Comparison of ENCODE assay signal across 9 cellular contexts in the genomic region with DNA sequence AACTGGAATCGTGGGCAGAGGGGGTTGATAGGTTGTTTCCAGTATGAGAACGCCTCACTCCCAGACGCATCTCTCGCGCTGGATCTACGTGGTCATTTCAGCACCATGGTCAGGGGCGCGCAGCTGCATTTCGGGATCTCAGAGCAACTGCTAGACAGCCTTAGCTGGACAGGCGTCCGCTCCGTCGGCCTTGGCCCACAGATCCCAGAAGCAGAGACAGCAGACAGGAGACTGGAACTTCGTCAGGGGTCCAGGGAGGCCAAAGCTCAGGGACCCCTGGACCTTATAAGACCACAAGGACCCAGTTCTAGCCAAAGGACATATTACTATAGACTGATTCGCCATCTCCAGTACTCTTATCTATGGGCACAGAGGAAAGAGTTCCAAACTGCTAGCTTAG. TPM values are rescaled to one million over a fixed set of nuclear protein-coding genes. Genes with fewer than 3 reads are reported as not detected.
DNase-seq lines count a peak whose midpoint lies in the region; TF ChIP-seq lines count a peak whose summit lies in the region.
"Had no signal": no experiment of that assay in that cellular context is flagged by ENCODE, and none has a peak within 500 bp of the region (broad histone marks: within the 10 kb centered on the region; RNA-seq: fewer than 3 reads in every experiment).

No MANE protein-coding gene starts in this region.

- WGBS in transverse colon (ENCODE audit: low coverage in 1 of 2), 2 donors, result 15% methylated on average over 15 of the region's 15 CpGs; no CpG with 5 or more reads in 1 of the 2 donors

- TF ChIP-seq EP300 in transverse colon (IDR thresholded peaks at IDR 0.05; ENCODE audit: low read depth), result no peak

- H3K9ac ChIP-seq in iPS-20b (ENCODE audit: low read depth, low read length), result no peak overlapping the region
- H3K9ac ChIP-seq: BLaER1 treated with 17β-estradiol and CSF1 and Interleukin-3, amounts not matched to agents 10 nM and 100 nM had no signal

- H3K27ac ChIP-seq in iPS-20b (ENCODE audit: low read length), result no peak overlapping the region
- no peak overlapping the region for H3K27ac ChIP-seq in transverse colon
- H3K27ac ChIP-seq: BLaER1 treated with 17β-estradiol and CSF1 and Interleukin-3, amounts not matched to agents 10 nM and 100 nM had no signal

- CTCF ChIA-PET in activated naive CD4-positive, alpha-beta T cell treated with anti-CD3 and anti-CD28 coated beads for 36 hours (lab: Charles Lee), result interaction anchor here (1.9 kb wide), 1 partner anchor 61 kb away, joined by 5 read pairs; no protein-coding TSS in a partner anchor

- in situ Hi-C loops in transverse colon (cut with MboI; ENCODE audit: low pct_ligation_motif_present in 1 of 4, low pct_unique_long_range_greater_than_20kb in 1 of 4, low sequenced_read_pairs in 3 of 4) (no loop called here), G401 (cut with HindIII; ENCODE audit: low sequenced_read_pairs) (no loop called here)

- H3K4me1 ChIP-seq in iPS-20b (ENCODE audit: insufficient read depth, low read length), result peaks cover 31% of the 10 kb centered on the region
- peaks cover 0 to 10% (median 4%) of the 10 kb centered on the region in 4 donors for H3K4me1 ChIP-seq in transverse colon

- no peaks in the 10 kb centered on the region for H3K9me3 Mint-ChIP-seq in activated naive CD4-positive, alpha-beta T cell treated with anti-CD3 and anti-CD28 coated beads for 36 hours
- no peaks in the 10 kb centered on the region for H3K9me3 Mint-ChIP-seq in chondrocyte (ENCODE audit: low read depth)

- TF ChIP-seq CTCF in transverse colon (IDR thresholded peaks at IDR 0.05), result no peak
- TF ChIP-seq CTCF in chondrocyte (IDR thresholded peaks at IDR 0.05), result no peak

- no peak overlapping the region for H3K27ac Mint-ChIP-seq in activated naive CD4-positive, alpha-beta T cell treated with anti-CD3 and anti-CD28 coated beads for 36 hours
- no peak overlapping the region for H3K27ac Mint-ChIP-seq in chondrocyte (ENCODE audit: unreplicated experiment)

- peak; percentile 67 for DNase-seq in activated naive CD4-positive, alpha-beta T cell treated with anti-CD3 and anti-CD28 coated beads for 36 hours
- no peak for DNase-seq in activated naive CD4-positive, alpha-beta T cell treated with anti-CD3 and anti-CD28 coated beads, Interleukin-2, amount 50 U/mL, for 16 hours
- peak; percentile 70 for DNase-seq in activated CD8-positive, alpha-beta memory T cell treated with anti-CD3 and anti-CD28 coated beads, Interleukin-2, amount 50 U/mL, for 48 hours
- DNase-seq in transverse colon, result peak; percentile 15
- DNase-seq in chondrocyte (ENCODE audit: low spot score), result no peak
- DNase-seq in G401 (ENCODE audit: low spot score), result no peak
- DNase-seq in GOT3 (lab: John Stamatoyannopoulos, UW), result no peak

- TF ChIP-seq POLR2A in transverse colon (IDR thresholded peaks at IDR 0.05), result no peak

- H3K36me3 ChIP-seq in iPS-20b (ENCODE audit: insufficient read depth, low read depth, low read length) (no peaks in the 10 kb centered on the region), transverse colon (no peaks in the 10 kb centered on the region)
- H3K36me3 ChIP-seq: BLaER1 treated with 17β-estradiol and CSF1 and Interleukin-3, amounts not matched to agents 10 nM and 100 nM had no signal

- H3K9me3 ChIP-seq in iPS-20b (ENCODE audit: insufficient read depth, low read depth, low read length) (no peaks in the 10 kb centered on the region), transverse colon (no peaks in the 10 kb centered on the region)

- intact Hi-C loops in activated naive CD4-positive, alpha-beta T cell treated with anti-CD3 and anti-CD28 coated beads for 36 hours (cut with micrococcal nuclease), result no loop called here
- intact Hi-C loops in transverse colon (cut with DNase I; ENCODE audit: low total_unique reads), result no loop called here

- peaks cover 10% of the 10 kb centered on the region for H3K4me1 Mint-ChIP-seq in activated naive CD4-positive, alpha-beta T cell treated with anti-CD3 and anti-CD28 coated beads for 36 hours (ENCODE audit: low read depth)
- peaks cover 6% of the 10 kb centered on the region for H3K4me1 Mint-ChIP-seq in chondrocyte (ENCODE audit: low read depth)

- no peak overlapping the region for H3K4me3 Mint-ChIP-seq in activated naive CD4-positive, alpha-beta T cell treated with anti-CD3 and anti-CD28 coated beads for 36 hours
- H3K4me3 Mint-ChIP-seq in chondrocyte (ENCODE audit: unreplicated experiment), result no peak overlapping the region

- H3K4me3 ChIP-seq in iPS-20b (ENCODE audit: low read length) (peak overlapping the region; percentile 52; the same call in 1 of the 2 replicates), transverse colon (no peak overlapping the region)
- H3K4me3 ChIP-seq: BLaER1 treated with 17β-estradiol and CSF1 and Interleukin-3, amounts not matched to agents 10 nM and 100 nM had no signal

- H3K27me3 ChIP-seq in iPS-20b (ENCODE audit: insufficient read depth, low read length), result peaks cover 100% of the 10 kb centered on the region
- peaks cover 86% of the 10 kb centered on the region for H3K27me3 ChIP-seq in transverse colon

- H3K36me3 Mint-ChIP-seq in activated naive CD4-positive, alpha-beta T cell treated with anti-CD3 and anti-CD28 coated beads for 36 hours (ENCODE audit: low read depth), result no peaks in the 10 kb centered on the region
- peaks cover 1% of the 10 kb centered on the region for H3K36me3 Mint-ChIP-seq in chondrocyte (ENCODE audit: low read depth)

- H3K27me3 Mint-ChIP-seq in activated naive CD4-positive, alpha-beta T cell treated with anti-CD3 and anti-CD28 coated beads for 36 hours (ENCODE audit: low read depth), result peaks cover 74% of the 10 kb centered on the region
- H3K27me3 Mint-ChIP-seq in chondrocyte (ENCODE audit: low read depth), result peaks cover 84% of the 10 kb centered on the region

RNA-seq across cellular contexts. Expression of a gene that starts 5.3 kb away (rescaled TPM):
- total RNA-seq in activated naive CD4-positive, alpha-beta T cell treated with anti-CD3 and anti-CD28 coated beads for 36 hours, result not detected
- total RNA-seq in transverse colon, result 1 to 10 TPM in 1 of 4 donors, under 1 TPM in 2, not detected in 1; 0.41 to 8.2 (median 0.64) TPM
- total RNA-seq in chondrocyte, result not detected in 3 replicates
- total RNA-seq in G401 (2014; rRNA removed; shearing (Covaris generic)), result not detected in 2 replicates

Comparison
In these comparisons a context has a peak if more than half of its experiments do, and no peak if none do; other contexts are left out.
1. DNase-seq: peak in activated naive CD4-positive, alpha-beta T cell treated with anti-CD3 and anti-CD28 coated beads for 36 hours (single experiment), activated CD8-positive, alpha-beta memory T cell treated with anti-CD3 and anti-CD28 coated beads, Interleukin-2, amount 50 U/mL, for 48 hours (single experiment) and transverse colon (single experiment); none in activated naive CD4-positive, alpha-beta T cell treated with anti-CD3 and anti-CD28 coated beads, Interleukin-2, amount 50 U/mL, for 16 hours (single experiment), chondrocyte (single experiment), G401 (single experiment) and GOT3 (single experiment).